ENCODE assay signal across 1 cellular context in the genomic region with DNA sequence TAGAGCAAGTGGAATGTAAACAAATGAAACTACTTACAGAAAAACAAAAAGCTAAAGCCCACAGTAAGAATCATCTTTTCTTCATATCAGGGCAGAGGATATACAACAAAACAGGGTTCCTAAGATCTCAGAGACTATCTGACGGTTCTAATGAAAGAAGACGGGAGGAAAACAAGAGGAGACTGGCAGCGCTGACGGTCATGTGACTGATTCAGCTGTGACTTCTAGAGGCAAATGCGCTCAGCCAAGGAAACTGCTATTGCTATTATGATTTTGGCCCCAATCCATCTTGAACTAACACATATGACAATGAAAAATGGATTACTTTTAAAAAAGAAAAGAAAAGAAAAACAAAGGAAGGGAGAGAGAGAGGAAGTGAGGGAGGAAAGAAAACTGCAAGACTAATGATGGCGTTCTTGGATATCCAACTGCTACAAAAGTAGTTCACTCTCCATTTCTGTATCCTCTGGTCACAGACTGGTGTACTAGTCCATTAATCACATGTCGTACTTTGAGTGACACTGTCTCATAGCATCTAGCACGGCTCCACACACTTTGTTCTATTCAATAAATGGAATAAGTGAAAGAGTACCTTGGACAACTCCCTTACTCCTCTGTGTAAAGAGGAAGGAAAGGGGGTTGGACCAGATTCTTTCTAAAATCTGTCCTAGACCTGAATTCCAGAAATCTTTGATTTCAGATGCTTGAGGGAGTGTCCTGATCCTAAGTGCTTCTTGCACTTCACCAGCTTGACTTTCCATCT.
TF ChIP-seq lines count a peak whose summit lies in the region.

No MANE protein-coding gene starts in this region.

TF ChIP-seq in endothelial cell of umbilical vein, 7 proteins besides CTCF, POLR2A, EP300 and RAD21:
- TF ChIP-seq, protein P1, sequence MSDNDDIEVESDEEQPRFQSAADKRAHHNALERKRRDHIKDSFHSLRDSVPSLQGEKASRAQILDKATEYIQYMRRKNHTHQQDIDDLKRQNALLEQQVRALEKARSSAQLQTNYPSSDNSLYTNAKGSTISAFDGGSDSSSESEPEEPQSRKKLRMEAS (IDR thresholded peaks at IDR 0.05; ENCODE audit: insufficient read depth, insufficient read length) = no peak
- TF ChIP-seq EZH2 (IDR thresholded peaks at IDR 0.05; ENCODE audit: borderline replicate concordance, low read depth, low read length, severe bottlenecking) = no peak
- TF ChIP-seq FOS (IDR thresholded peaks at IDR 0.05; ENCODE audit: borderline replicate concordance, insufficient read depth, low read length) = no peak
- no peak for TF ChIP-seq GATA2 (IDR thresholded peaks at IDR 0.05; ENCODE audit: insufficient read depth, insufficient read length, low read depth, low read length)
- TF ChIP-seq JUN (IDR thresholded peaks at IDR 0.05; ENCODE audit: borderline replicate concordance, insufficient read depth, insufficient read length, low read depth) = no peak
- TF ChIP-seq POLR2AphosphoS5 (IDR thresholded peaks at IDR 0.05; ENCODE audit: insufficient read depth, low read depth, low read length) = no peak
- TF ChIP-seq MYC (IDR thresholded peaks at IDR 0.05; ENCODE audit: low read depth, low read length) = no peak
